Comparison of ENCODE assay signal across 13 cellular contexts in the genomic region with DNA sequence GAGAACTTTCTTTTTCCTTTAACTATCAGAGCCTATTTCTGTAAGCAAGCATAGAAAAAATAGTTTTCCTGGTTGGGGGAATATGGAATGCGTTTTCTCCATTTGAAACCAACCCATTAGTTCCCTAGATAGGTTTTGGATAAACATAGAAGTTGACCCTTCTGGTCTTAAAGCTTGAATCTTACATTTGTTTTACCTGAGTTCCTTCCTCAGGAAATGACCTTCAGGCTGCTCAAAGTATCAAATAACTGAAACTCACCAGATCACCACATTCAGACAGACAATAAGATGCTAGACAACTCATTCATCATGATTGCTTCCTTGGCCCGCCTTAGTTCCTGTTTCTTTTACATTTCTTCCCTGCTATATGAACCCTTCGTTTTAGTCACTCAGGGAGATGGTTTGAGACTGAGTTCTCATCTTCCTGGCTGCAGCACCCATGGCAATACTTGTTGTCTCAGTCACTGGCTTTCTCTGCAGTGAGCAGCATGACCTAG. TPM values are rescaled to one million over a fixed set of nuclear protein-coding genes. Genes with fewer than 3 reads are reported as not detected.
DNase-seq lines count a peak whose midpoint lies in the region; ATAC-seq, FAIRE-seq and TF ChIP-seq lines count a peak whose summit lies in the region.
"Had no signal": no experiment of that assay in that cellular context is flagged by ENCODE, and none has a peak within 500 bp of the region (broad histone marks: within the 10 kb centered on the region; RNA-seq: fewer than 3 reads in every experiment).

No MANE protein-coding gene starts in this region.

- no peak overlapping the region for H3K4ac ChIP-seq in mesenchymal stem cell (ENCODE audit: low read depth in 1 of 2, low read length in 2 of 2)

- no peaks in the 10 kb centered on the region for H3K27me3 Mint-ChIP-seq in astrocyte (ENCODE audit: low read depth, unreplicated experiment)
- H3K27me3 Mint-ChIP-seq in stimulated activated memory B cell treated with anti-CD40 and anti-IgM and Interleukin-4, amounts not matched to agents 10 μg/mL and 1 μg/mL and 100 μg/mL, for 72 hours, result peaks cover 28% of the 10 kb centered on the region

- peak; percentile 53 for DNase-seq in ELR (ENCODE audit: low read depth)
- DNase-seq in astrocyte (ENCODE audit: low read depth), result peak; percentile 41
- peak; percentile 59 for DNase-seq in mesenchymal stem cell
- DNase-seq in DMS114 treated with DMSO at 0.1 percent for 48 hours (lab: John Stamatoyannopoulos, UW; ENCODE audit: unreplicated experiment), result no peak
- DNase-seq: activated CD4-positive, alpha-beta T cell treated with anti-CD3 and anti-CD28 coated beads, Interleukin-2, amount 50 U/mL, for 48 hours; NCI-H187 treated with DMSO at 0.1 percent for 48 hours; SJCRH30 had no signal

- H2BK5ac ChIP-seq in mesenchymal stem cell (ENCODE audit: low read depth, low read length, poor library complexity, severe bottlenecking), result no peak overlapping the region

- no peaks in the 10 kb centered on the region for H3K9me3 ChIP-seq in Loucy (ENCODE audit: insufficient read depth, low read depth, low read length)
- H3K9me3 ChIP-seq in astrocyte (ENCODE audit: insufficient read depth, low read depth, low read length), result no peaks in the 10 kb centered on the region
- no peaks in the 10 kb centered on the region for H3K9me3 ChIP-seq in mesenchymal stem cell (ENCODE audit: control insufficient read depth, low read length)
- H3K9me3 ChIP-seq: SJCRH30 had no signal

- H3K4me1 ChIP-seq in Loucy (ENCODE audit: insufficient read depth, low read length, poor library complexity, severe bottlenecking), result peaks cover 10% of the 10 kb centered on the region
- H3K4me1 ChIP-seq in astrocyte (ENCODE audit: insufficient read depth, low read length), result peaks cover 4% of the 10 kb centered on the region
- H3K4me1 ChIP-seq in mesenchymal stem cell (ENCODE audit: control insufficient read depth, insufficient read depth, low read depth, low read length), result peaks cover 10% of the 10 kb centered on the region
- H3K4me1 ChIP-seq: SJCRH30 had no signal

- TF ChIP-seq CTCF in Loucy (conservative IDR thresholded peaks at IDR 0.05; ENCODE audit: low read length) (no peak), astrocyte (IDR thresholded peaks at IDR 0.05; ENCODE audit: insufficient read depth, low read depth, low read length) (no peak)

- H2AFZ ChIP-seq in Loucy (ENCODE audit: low read length), result no peak overlapping the region
- no peak overlapping the region for H2AFZ ChIP-seq in astrocyte (ENCODE audit: low read depth, low read length)
- H2AFZ ChIP-seq in mesenchymal stem cell (ENCODE audit: low read depth, low read length), result no peak overlapping the region

- FAIRE-seq in astrocyte (lab: Jason Lieb, UNC), result no peak

- no peak overlapping the region for H3K4me3 ChIP-seq in Loucy (ENCODE audit: low read length, poor library complexity, severe bottlenecking)
- H3K4me3 ChIP-seq in astrocyte (ENCODE audit: insufficient read depth, low read depth, low read length), result no peak overlapping the region
- H3K4me3 ChIP-seq in mesenchymal stem cell (ENCODE audit: insufficient read depth in 1 of 2, low read depth in 1 of 2, low read length in 2 of 2), result no peak overlapping the region
- H3K4me3 ChIP-seq: SJCRH30 had no signal

- H3K9ac ChIP-seq in Loucy (ENCODE audit: low read depth, low read length, poor library complexity, severe bottlenecking) (no peak overlapping the region), astrocyte (ENCODE audit: low read length) (no peak overlapping the region), mesenchymal stem cell (ENCODE audit: low read length) (peak overlapping the region; percentile 5)

- no peak overlapping the region for H3K23ac ChIP-seq in mesenchymal stem cell (ENCODE audit: low read length in 2 of 2)

- H3K4me2 ChIP-seq in Loucy (ENCODE audit: low read depth, low read length, poor library complexity, severe bottlenecking) (peak overlapping the region; percentile 65), astrocyte (ENCODE audit: low read length) (peak overlapping the region; percentile 20), mesenchymal stem cell (ENCODE audit: low read length, poor library complexity, severe bottlenecking) (no peak overlapping the region)

- no peak overlapping the region for H2BK120ac ChIP-seq in mesenchymal stem cell (ENCODE audit: low read depth, low read length)

- H2BK12ac ChIP-seq in mesenchymal stem cell (ENCODE audit: low read length in 2 of 2), result no peak overlapping the region

- ATAC-seq in stimulated activated memory B cell treated with anti-CD40 and anti-IgM and Interleukin-4, amounts not matched to agents 10 μg/mL and 1 μg/mL and 100 μg/mL, for 72 hours, result no peak
- ATAC-seq in GM18867 (IDR thresholded peaks at IDR 0.05; ENCODE audit: unreplicated experiment), result no peak
- ATAC-seq in GM21367 (IDR thresholded peaks at IDR 0.05; ENCODE audit: unreplicated experiment), result no peak

- no peak overlapping the region for H2AK5ac ChIP-seq in mesenchymal stem cell (ENCODE audit: low read length, severe bottlenecking)

- peaks cover 24% of the 10 kb centered on the region for H3K4me1 Mint-ChIP-seq in astrocyte (ENCODE audit: low read depth, unreplicated experiment)
- no peaks in the 10 kb centered on the region for H3K4me1 Mint-ChIP-seq in stimulated activated memory B cell treated with anti-CD40 and anti-IgM and Interleukin-4, amounts not matched to agents 10 μg/mL and 1 μg/mL and 100 μg/mL, for 72 hours

- no peak overlapping the region for H2BK15ac ChIP-seq in mesenchymal stem cell (ENCODE audit: low read depth, poor library complexity, severe bottlenecking)

- 8% methylated on average over 2 of the region's 3 CpGs for WGBS in mesenchymal stem cell

- H4K91ac ChIP-seq in mesenchymal stem cell (ENCODE audit: low read length), result no peak overlapping the region

- no peak overlapping the region for H3K14ac ChIP-seq in mesenchymal stem cell (ENCODE audit: low read length in 2 of 2)

- no peak overlapping the region for H4K8ac ChIP-seq in mesenchymal stem cell (ENCODE audit: low read length)

- H3K27ac ChIP-seq in astrocyte (ENCODE audit: low read depth, low read length) (no peak overlapping the region), mesenchymal stem cell (ENCODE audit: low read length, poor library complexity, severe bottlenecking) (peak overlapping the region; percentile 66)
- H3K27ac ChIP-seq: C4-2B, SJCRH30 had no signal

- no peak overlapping the region for H3K18ac ChIP-seq in mesenchymal stem cell (ENCODE audit: low read depth in 1 of 2, low read length in 2 of 2)

- peaks cover 2% of the 10 kb centered on the region for H3K36me3 Mint-ChIP-seq in astrocyte (ENCODE audit: low read depth, unreplicated experiment)
- no peaks in the 10 kb centered on the region for H3K36me3 Mint-ChIP-seq in stimulated activated memory B cell treated with anti-CD40 and anti-IgM and Interleukin-4, amounts not matched to agents 10 μg/mL and 1 μg/mL and 100 μg/mL, for 72 hours
- H3K36me3 Mint-ChIP-seq: activated naive CD4-positive, alpha-beta T cell treated with anti-CD3 and anti-CD28 coated beads, Interleukin-2, amount 50 U/mL, for 72 hours had no signal

- H3K4me3 Mint-ChIP-seq in astrocyte (ENCODE audit: unreplicated experiment), result peak overlapping the region; percentile 14
- no peak overlapping the region for H3K4me3 Mint-ChIP-seq in stimulated activated memory B cell treated with anti-CD40 and anti-IgM and Interleukin-4, amounts not matched to agents 10 μg/mL and 1 μg/mL and 100 μg/mL, for 72 hours

- H3K9me2 ChIP-seq in Loucy (replicated peaks; ENCODE audit: low read depth, low read length), result no peaks in the 10 kb centered on the region

- no peaks in the 10 kb centered on the region for H3K36me3 ChIP-seq in Loucy (ENCODE audit: insufficient read depth, low read length)
- no peaks in the 10 kb centered on the region for H3K36me3 ChIP-seq in astrocyte (ENCODE audit: insufficient read depth, low read length)
- peaks cover 0 to 3% of the 10 kb centered on the region in 2 experiments for H3K36me3 ChIP-seq in mesenchymal stem cell (ENCODE audit: control insufficient read depth in 1 of 2, insufficient read depth in 2 of 2, low read depth in 1 of 2, low read length in 2 of 2)
- H3K36me3 ChIP-seq: SJCRH30 had no signal

- peak overlapping the region; percentile 64 for H3K27ac Mint-ChIP-seq in astrocyte (ENCODE audit: unreplicated experiment)
- no peak overlapping the region for H3K27ac Mint-ChIP-seq in stimulated activated memory B cell treated with anti-CD40 and anti-IgM and Interleukin-4, amounts not matched to agents 10 μg/mL and 1 μg/mL and 100 μg/mL, for 72 hours
- H3K27ac Mint-ChIP-seq: activated naive CD4-positive, alpha-beta T cell treated with anti-CD3 and anti-CD28 coated beads, Interleukin-2, amount 50 U/mL, for 72 hours had no signal

- no peaks in the 10 kb centered on the region for H3F3A ChIP-seq in Loucy (ENCODE audit: low read depth)

- no peaks in the 10 kb centered on the region for H3K9me3 Mint-ChIP-seq in astrocyte (ENCODE audit: unreplicated experiment)
- H3K9me3 Mint-ChIP-seq in stimulated activated memory B cell treated with anti-CD40 and anti-IgM and Interleukin-4, amounts not matched to agents 10 μg/mL and 1 μg/mL and 100 μg/mL, for 72 hours, result peaks cover 3% of the 10 kb centered on the region
- H3K9me3 Mint-ChIP-seq: activated naive CD4-positive, alpha-beta T cell treated with anti-CD3 and anti-CD28 coated beads, Interleukin-2, amount 50 U/mL, for 72 hours had no signal

- H3K79me2 ChIP-seq in Loucy (ENCODE audit: insufficient read depth, low read length) (no peaks in the 10 kb centered on the region), astrocyte (ENCODE audit: insufficient read depth, low read length) (peaks cover 78% of the 10 kb centered on the region)

- peaks cover 5% of the 10 kb centered on the region for H3K79me1 ChIP-seq in mesenchymal stem cell (replicated peaks; ENCODE audit: low read length, poor library complexity, severe bottlenecking)

- H4K20me1 ChIP-seq in Loucy (ENCODE audit: insufficient read depth, low read length, poor library complexity, severe bottlenecking), result no peaks in the 10 kb centered on the region
- H4K20me1 ChIP-seq in astrocyte (ENCODE audit: insufficient read depth, low read length), result peaks cover 53% of the 10 kb centered on the region

- no peaks in the 10 kb centered on the region for H3K27me3 ChIP-seq in Loucy (ENCODE audit: insufficient read depth, low read length, poor library complexity, severe bottlenecking)
- no peaks in the 10 kb centered on the region for H3K27me3 ChIP-seq in astrocyte (ENCODE audit: insufficient read depth, low read length)
- H3K27me3 ChIP-seq in mesenchymal stem cell (ENCODE audit: control insufficient read depth in 1 of 2, insufficient read depth in 1 of 2, low read length in 2 of 2), result no peaks in the 10 kb centered on the region
- H3K27me3 ChIP-seq: SJCRH30 had no signal

RNA-seq across cellular contexts. Expression of a gene that starts 52.2 kb away (rescaled TPM):
- 40.9 and 45.8 TPM in 2 replicates for total RNA-seq in astrocyte
- 20.2 TPM for polyA plus RNA-seq in mesenchymal stem cell (2013, experiment 1 of 2)
- polyA plus RNA-seq in mesenchymal stem cell (2013, experiment 2 of 2), result 16.9 TPM
